In the genomic region with DNA sequence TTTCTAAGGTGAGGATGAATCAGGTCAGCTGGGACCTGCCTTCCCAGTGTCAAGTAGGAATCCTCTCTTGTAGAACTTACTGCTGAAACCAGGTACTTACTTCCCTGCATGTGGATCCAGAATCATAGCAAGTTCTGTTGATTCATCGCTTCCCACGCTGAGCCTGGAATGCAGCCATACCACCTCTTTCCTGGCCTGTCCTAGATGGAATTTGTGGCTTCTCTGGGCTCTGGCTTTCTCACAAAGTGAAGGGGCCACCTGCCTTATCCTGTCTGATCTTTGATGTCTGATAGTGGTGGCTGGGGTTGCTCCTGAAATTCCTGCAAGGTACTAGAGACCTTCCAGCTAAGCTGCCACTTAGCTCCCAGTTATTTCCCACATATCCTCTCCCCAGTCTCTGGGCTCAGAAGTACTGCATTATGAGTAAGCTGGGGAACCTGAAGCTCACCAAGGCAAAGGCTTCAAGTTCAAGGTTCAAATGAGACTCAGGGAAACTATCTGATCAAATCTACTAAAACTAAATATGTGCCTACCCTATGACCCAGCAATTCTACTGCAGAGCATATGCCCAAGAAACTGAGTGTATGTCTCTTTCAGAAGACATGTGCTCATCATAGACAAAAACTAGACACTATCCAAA, we compare ENCODE assay signal across 14 cellular contexts.
DNase-seq lines count a peak whose midpoint lies in the region; FAIRE-seq and TF ChIP-seq lines count a peak whose summit lies in the region.
"Had no signal": no experiment of that assay in that cellular context is flagged by ENCODE, and none has a peak within 500 bp of the region (broad histone marks: within the 10 kb centered on the region; RNA-seq: fewer than 3 reads in every experiment).

No MANE protein-coding gene starts in this region.

- H3K27me3 ChIP-seq in kidney epithelial cell (ENCODE audit: control insufficient read depth, insufficient read depth, low read length) = no peaks in the 10 kb centered on the region
- H3K27me3 ChIP-seq: colonic mucosa had no signal

- peak; percentile 68 for DNase-seq in AG10803 (ENCODE audit: low read depth)
- peak; percentile 66 for DNase-seq in LHCN-M2 (ENCODE audit: low read depth)
- peak; percentile 14 to 17 for DNase-seq in cardiac fibroblast (ENCODE audit: low read depth in 2 of 2)
- peak; percentile 18 for DNase-seq in kidney epithelial cell (ENCODE audit: low read depth)
- no peak for DNase-seq in NCI-H128 (lab: John Stamatoyannopoulos, UW; ENCODE audit: unreplicated experiment)
- DNase-seq in HTR-8/SVneo (ENCODE audit: insufficient read length, low spot score) = no peak
- no peak for DNase-seq in GM19238 (ENCODE audit: insufficient read length, low spot score)
- DNase-seq in activated CD4-positive, alpha-beta T cell treated with anti-CD3 and anti-CD28 coated beads for 4 hours = no peak
- DNase-seq: colonic mucosa; mesenchymal stem cell; NCI-H1105; NCI-H446 treated with DMSO at 0.1 percent for 48 hours; stimulated activated CD4-positive, alpha-beta T cell treated with anti-CD3 and anti-CD28 coated beads, Interleukin-12 subunit alpha, Interleukin-12 subunit beta, amount 100 ng/mL, for 4 hours; T-helper 17 cell had no signal

- H3K36me3 ChIP-seq in kidney epithelial cell (ENCODE audit: control insufficient read depth, insufficient read depth, low read length) = no peaks in the 10 kb centered on the region
- H3K36me3 ChIP-seq: colonic mucosa had no signal

- no peak for FAIRE-seq in HTR-8/SVneo (lab: Jason Lieb, UNC)

- no peak for TF ChIP-seq CTCF in AG10803 (conservative IDR thresholded peaks at IDR 0.05; ENCODE audit: low read length)
- no peak for TF ChIP-seq CTCF in cardiac fibroblast (IDR thresholded peaks at IDR 0.05; ENCODE audit: low read depth, low read length)
- no peak for TF ChIP-seq CTCF in kidney epithelial cell (IDR thresholded peaks at IDR 0.05; ENCODE audit: insufficient read depth, low read length, poor library complexity, severe bottlenecking)

- no peak overlapping the region for H3K4me3 ChIP-seq in AG10803 (ENCODE audit: low read length)
- H3K4me3 ChIP-seq in cardiac fibroblast (replicated peaks in 1 of 2; ENCODE audit: low read depth in 2 of 2, low read length in 2 of 2) = no peak overlapping the region
- H3K4me3 ChIP-seq in kidney epithelial cell (ENCODE audit: low read depth, low read length) = no peak overlapping the region
- H3K4me3 ChIP-seq: colonic mucosa had no signal

Comparison
In these comparisons a context has a peak if more than half of its experiments do, and no peak if none do; other contexts are left out.
1. DNase-seq: peak in AG10803 (single experiment), LHCN-M2 (single experiment), cardiac fibroblast (2 of 2) and kidney epithelial cell (single experiment); none in NCI-H128 (single experiment), HTR-8/SVneo (single experiment), GM19238 (single experiment) and activated CD4-positive, alpha-beta T cell treated with anti-CD3 and anti-CD28 coated beads for 4 hours (0 of 2).